ENCODE assay signal across 10 cellular contexts in the genomic region with DNA sequence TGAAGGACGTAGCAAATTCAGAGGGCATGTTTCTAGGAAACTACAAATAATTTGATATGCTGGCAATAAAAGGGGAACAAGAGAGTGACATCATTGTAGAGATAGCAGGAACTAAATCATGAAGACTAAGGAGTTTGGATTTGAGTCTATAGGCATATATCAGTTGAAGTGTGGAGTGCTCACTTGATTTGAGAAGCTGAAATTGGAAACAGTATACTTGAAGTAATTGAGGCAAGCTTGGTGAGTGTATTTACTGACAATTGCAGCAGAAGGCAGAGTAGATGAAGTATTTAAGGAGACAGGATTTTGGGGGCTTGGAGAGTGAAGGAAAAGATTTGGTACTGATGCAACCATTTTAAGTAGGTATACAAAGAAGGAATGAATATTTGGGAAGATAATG. TPM values are rescaled to one million over a fixed set of nuclear protein-coding genes. Genes with fewer than 3 reads are reported as not detected.
DNase-seq lines count a peak whose midpoint lies in the region; ATAC-seq and TF ChIP-seq lines count a peak whose summit lies in the region.
"Had no signal": no experiment of that assay in that cellular context is flagged by ENCODE, and none has a peak within 500 bp of the region (broad histone marks: within the 10 kb centered on the region; RNA-seq: fewer than 3 reads in every experiment).

No MANE protein-coding gene starts in this region.

- no peak for TF ChIP-seq CTCF in AG10803 (conservative IDR thresholded peaks at IDR 0.05; ENCODE audit: low read length)
- TF ChIP-seq CTCF in brain microvascular endothelial cell (IDR thresholded peaks at IDR 0.05; ENCODE audit: low read depth, low read length, missing control alignments), result no peak
- no peak for TF ChIP-seq CTCF in A673 (conservative IDR thresholded peaks at IDR 0.05; ENCODE audit: low read depth, low read length)

- H3K27me3 ChIP-seq in brain microvascular endothelial cell (replicated peaks) (no peaks in the 10 kb centered on the region), A673 (replicated peaks; ENCODE audit: insufficient read depth, low read depth, low read length, poor library complexity) (no peaks in the 10 kb centered on the region), H7 (ENCODE audit: control insufficient read depth, insufficient read depth, low read length) (no peaks in the 10 kb centered on the region)

- DNase-seq in AG10803 (ENCODE audit: low read depth) (peak; percentile 19), brain microvascular endothelial cell (no peak), A673 (ENCODE audit: low spot score) (no peak), H7 (no peak)

- H3K4me3 ChIP-seq in AG10803 (ENCODE audit: low read length) (no peak overlapping the region), brain microvascular endothelial cell (ENCODE audit: low read depth, low read length) (no peak overlapping the region), A673 (ENCODE audit: low read depth, low read length, poor library complexity, severe bottlenecking) (no peak overlapping the region), H7 (ENCODE audit: insufficient read depth, low read depth, low read length) (no peak overlapping the region)
- H3K4me3 ChIP-seq: prostate gland had no signal

- intact Hi-C loops in A673 (cut with micrococcal nuclease; ENCODE audit: unreplicated experiment), result no loop called here

- no TSS peak for BruUV-seq in A673 (replicated peaks; lab: Mats Ljungman, UMichigan)

- in situ Hi-C loops in brain microvascular endothelial cell (cut with HindIII; ENCODE audit: low pct_ligation_motif_present, low sequenced_read_pairs), result no loop called here

- POLR2A ChIA-PET in A673 (lab: Charles Lee; ENCODE audit: low non-redundant PET), result interaction anchor here (0.7 kb wide), 1 partner anchor 1109 kb away, joined by 5 read pairs; no protein-coding TSS in a partner anchor

- CTCF ChIA-PET in A673 (lab: Charles Lee), result interaction anchor here (0.6 kb wide), 1 partner anchor 55 kb away, joined by 3 read pairs; no protein-coding TSS in a partner anchor

- H3K9me3 ChIP-seq in A673 (ENCODE audit: low read depth, low read length, poor library complexity, severe bottlenecking), result no peaks in the 10 kb centered on the region
- H3K9me3 ChIP-seq: prostate gland had no signal

- H3K36me3 ChIP-seq in brain microvascular endothelial cell (replicated peaks) (peaks cover 21% of the 10 kb centered on the region), A673 (ENCODE audit: insufficient read depth, low read length, poor library complexity, severe bottlenecking) (peaks cover 24% of the 10 kb centered on the region), H7 (replicated peaks; ENCODE audit: control insufficient read depth, insufficient read depth, low read length) (no peaks in the 10 kb centered on the region)
- H3K36me3 ChIP-seq: prostate gland had no signal

- H3K27ac ChIP-seq in brain microvascular endothelial cell (peak overlapping the region; percentile 81), A673 (ENCODE audit: low read depth, low read length, poor library complexity, severe bottlenecking) (no peak overlapping the region)
- H3K27ac ChIP-seq: prostate gland had no signal

- H3K4me1 ChIP-seq in A673 (ENCODE audit: insufficient read depth, low read length, poor library complexity, severe bottlenecking), result no peaks in the 10 kb centered on the region
- H3K4me1 ChIP-seq: prostate gland had no signal

- peak; percentile 6 for ATAC-seq in GM19395 (IDR thresholded peaks at IDR 0.05; ENCODE audit: unreplicated experiment)
- ATAC-seq in HG03571 (IDR thresholded peaks at IDR 0.05; ENCODE audit: unreplicated experiment), result peak; percentile 26
- no peak for ATAC-seq in HG02981 (IDR thresholded peaks at IDR 0.05; ENCODE audit: unreplicated experiment)
- no peak for ATAC-seq in GM18861 (IDR thresholded peaks at IDR 0.05; ENCODE audit: unreplicated experiment)

RNA-seq across cellular contexts. Expression of a gene that starts 6.4 kb away (rescaled TPM):
- not detected in 2 replicates for total RNA-seq in A673 (2021)
- 0.28 TPM in 1 of 2 replicates, not detected in the other for total RNA-seq in H7 (2014; rRNA removed; shearing (Covaris generic))
- total RNA-seq: dermis microvascular lymphatic vessel endothelial cell had no signal

RNA-seq across cellular contexts. Expression of a gene that starts 16.7 kb away (rescaled TPM):
- total RNA-seq in A673 (2021), result 57.5 and 72.1 TPM in 2 replicates
- 31.3 and 37.9 TPM in 2 replicates for total RNA-seq in H7 (2014; rRNA removed; shearing (Covaris generic))

Comparison
In these comparisons a context has a peak if more than half of its experiments do, and no peak if none do; other contexts are left out.
1. ATAC-seq: peak in GM19395 (single experiment) and HG03571 (single experiment); none in HG02981 (single experiment) and GM18861 (single experiment).